ENCODE assay signal across 12 cellular contexts in the genomic region with DNA sequence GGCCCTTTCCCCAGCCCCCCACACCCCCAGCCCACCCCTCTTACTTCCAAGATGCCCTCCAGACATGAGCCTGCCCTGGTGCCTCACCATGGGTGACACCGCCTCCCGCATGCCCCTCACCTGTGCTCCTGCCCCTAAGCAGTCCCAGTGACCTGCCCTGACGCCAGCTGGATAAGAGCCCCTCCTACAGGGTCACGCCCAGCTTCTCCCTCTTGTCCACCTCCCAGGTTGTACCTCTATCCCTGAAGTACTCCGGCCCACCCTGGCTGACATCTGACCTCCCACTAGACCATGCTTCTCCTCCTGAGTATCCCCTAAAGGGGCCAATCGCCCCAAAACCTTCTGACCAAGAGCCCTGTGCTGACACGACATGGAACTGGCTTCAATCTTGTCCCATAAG. TPM values are rescaled to one million over a fixed set of nuclear protein-coding genes. Genes with fewer than 3 reads are reported as not detected.
A peak's percentile ranks its signal among the peaks of the same experiment; 100 is the strongest.
DNase-seq lines count a peak whose midpoint lies in the region; TF ChIP-seq lines count a peak whose summit lies in the region.
"Had no signal": no experiment of that assay in that cellular context is flagged by ENCODE, and none has a peak within 500 bp of the region (broad histone marks: within the 10 kb centered on the region; RNA-seq: fewer than 3 reads in every experiment).

No MANE protein-coding gene starts in this region.

- CTCF ChIA-PET in Calu3 (lab: Charles Lee): interaction anchor here (0.6 to 2.1 kb wide), 5 partner anchors 15 to 1535 kb away, joined by 3 to 14 read pairs (median 6); no protein-coding TSS in a partner anchor

- H3K27me3 Mint-ChIP-seq in Calu3 (ENCODE audit: unreplicated experiment) (peaks cover 35% of the 10 kb centered on the region), brain (peaks cover 3% of the 10 kb centered on the region), nephron progenitor cell (ENCODE audit: low read depth, poor library complexity) (peaks cover 35% of the 10 kb centered on the region)

- no peak overlapping the region for H3K9ac ChIP-seq in MM.1S (ENCODE audit: low read length)

- no peak overlapping the region for H3K4me2 ChIP-seq in MM.1S (ENCODE audit: low read depth, low read length)

- DNase-seq in Calu3 (no peak), nephron progenitor cell (no peak), NCI-H82 treated with DMSO at 0.1 percent for 48 hours (lab: John Stamatoyannopoulos, UW; ENCODE audit: unreplicated experiment) (no peak), superior temporal gyrus (ENCODE audit: extremely low spot score) (no peak), MM.1S (no peak), NCI-H82 (lab: John Stamatoyannopoulos, UW) (no peak)
- DNase-seq: brain microvascular endothelial cell, NCI-H510A treated with DMSO at 0.1 percent for 48 hours had no signal

- no peaks in the 10 kb centered on the region for H3K36me3 ChIP-seq in MM.1S (replicated peaks; ENCODE audit: insufficient read depth, low read length)
- H3K36me3 ChIP-seq: brain microvascular endothelial cell, gastrocnemius medialis, thyroid gland had no signal

- no peaks in the 10 kb centered on the region for H3K79me2 ChIP-seq in MM.1S (ENCODE audit: low read length)

- H3K9me3 ChIP-seq in MM.1S (replicated peaks; ENCODE audit: insufficient read depth, low read length): no peaks in the 10 kb centered on the region
- H3K9me3 ChIP-seq: gastrocnemius medialis, thyroid gland had no signal

- H3K4me3 ChIP-seq in MM.1S (ENCODE audit: low read length): no peak overlapping the region

- no peaks in the 10 kb centered on the region for H3F3A ChIP-seq in MM.1S (ENCODE audit: insufficient read depth, low read length)

- no peaks in the 10 kb centered on the region for H3K9me3 Mint-ChIP-seq in Calu3 (ENCODE audit: low read depth, unreplicated experiment)
- peaks cover 0 to 12% (median 7%) of the 10 kb centered on the region in 5 experiments for H3K9me3 Mint-ChIP-seq in brain
- H3K9me3 Mint-ChIP-seq in nephron progenitor cell: peaks cover 5% of the 10 kb centered on the region

- H4K20me1 ChIP-seq in MM.1S (ENCODE audit: insufficient read depth, low read length): no peaks in the 10 kb centered on the region

- H3K4me3 Mint-ChIP-seq in Calu3 (ENCODE audit: low read depth, unreplicated experiment): peak overlapping the region; percentile 83
- peak overlapping the region; percentile 75 to 83 (median 82) for H3K4me3 Mint-ChIP-seq in brain
- peak overlapping the region; percentile 81 for H3K4me3 Mint-ChIP-seq in nephron progenitor cell

- no peak for TF ChIP-seq RAD21 in Ishikawa (IDR thresholded peaks at IDR 0.05; ENCODE audit: low read depth)

- BruUV-seq in Calu3 (replicated peaks; lab: Mats Ljungman, UMichigan): no TSS peak

- H3K27ac Mint-ChIP-seq in Calu3 (ENCODE audit: unreplicated experiment) (peak overlapping the region; percentile 74), brain (peak overlapping the region in 3 of 5 experiments; percentile 7 to 92 (median 71)), nephron progenitor cell (no peak overlapping the region)

- H3K36me3 Mint-ChIP-seq in Calu3 (ENCODE audit: insufficient read depth, unreplicated experiment) (peaks cover 26% of the 10 kb centered on the region), brain (peaks cover 29% of the 10 kb centered on the region), nephron progenitor cell (ENCODE audit: low read depth) (no peaks in the 10 kb centered on the region)

- peaks cover 43% of the 10 kb centered on the region for H3K27me3 ChIP-seq in MM.1S (replicated peaks; ENCODE audit: insufficient read depth, low read length)
- H3K27me3 ChIP-seq: thyroid gland had no signal

- no peak overlapping the region for H3K27ac ChIP-seq in MM.1S (ENCODE audit: low read length)
- H3K27ac ChIP-seq: gastrocnemius medialis, thyroid gland had no signal

- H3K4me1 Mint-ChIP-seq in Calu3 (ENCODE audit: low read depth, unreplicated experiment) (peaks cover 6% of the 10 kb centered on the region), brain (peaks cover 8% of the 10 kb centered on the region), nephron progenitor cell (peaks cover 23% of the 10 kb centered on the region)

- intact Hi-C loops in Calu3 (cut with micrococcal nuclease; ENCODE audit: unreplicated experiment): no loop called here

- H2AFZ ChIP-seq in MM.1S (ENCODE audit: low read length): no peak overlapping the region

- H3K9me2 ChIP-seq in MM.1S (replicated peaks; ENCODE audit: insufficient read depth, low read length): no peaks in the 10 kb centered on the region

- TF ChIP-seq EP300 in Ishikawa (IDR thresholded peaks at IDR 0.05; ENCODE audit: borderline replicate concordance): no peak

- no peak for TF ChIP-seq CTCF in Calu3 (IDR thresholded peaks at IDR 0.05; ENCODE audit: unreplicated experiment)
- no peak for TF ChIP-seq CTCF in brain (conservative IDR thresholded peaks at IDR 0.05)
- TF ChIP-seq CTCF in nephron progenitor cell (IDR thresholded peaks at IDR 0.05): no peak
- no peak for TF ChIP-seq CTCF in MM.1S (IDR thresholded peaks at IDR 0.05; ENCODE audit: low read length)

- H3K4me1 ChIP-seq in MM.1S (ENCODE audit: low read length): 0 out of 2 replicates have a peak, but pooled peaks cover 6% of the 10 kb centered on the region
- H3K4me1 ChIP-seq: gastrocnemius medialis had no signal

TF ChIP-seq in Ishikawa, 13 proteins besides CTCF, POLR2A, EP300 and RAD21:
- TF ChIP-seq TCF12 (IDR thresholded peaks at IDR 0.05; ENCODE audit: low read depth) (no peak), ZBTB7A (IDR thresholded peaks at IDR 0.05; ENCODE audit: low read depth) (0 out of 2 replicates have a peak, but pooled peaks have one; percentile 9), TAF1 (IDR thresholded peaks at IDR 0.05; ENCODE audit: low read depth) (no peak)

RNA-seq across cellular contexts. Expression of gene COLGALT1, which starts 51.3 kb away (rescaled TPM):
- 69.8 and 79.1 TPM in 2 replicates for total RNA-seq in Calu3 (2022)
- polyA plus RNA-seq in brain (ENCODE audit: insufficient read depth, low read depth, low replicate concordance): 28.8 TPM
